8 cellular contexts compared by ENCODE assay signal in genomic region chr17:82105882-82106696, GRCh38. TPM values are rescaled to one million over a fixed set of nuclear protein-coding genes. Genes with fewer than 3 reads are reported as not detected.
DNase-seq lines count a peak whose midpoint lies in the region; ATAC-seq lines count a peak whose summit lies in the region.

No MANE protein-coding gene starts in this region.

- H3K36me3 Mint-ChIP-seq in activated CD4-positive, alpha-beta T cell treated with anti-CD3 and anti-CD28 coated beads for 36 hours (ENCODE audit: low read depth) = peaks cover 7% of the 10 kb centered on the region

- peak overlapping the region; percentile 83 for H3K27ac ChIP-seq in subcutaneous abdominal adipose tissue (ENCODE audit: low read depth, low read length)

- POLR2A ChIA-PET in activated CD4-positive, alpha-beta T cell treated with anti-CD3 and anti-CD28 coated beads for 36 hours (lab: Charles Lee) = interaction anchor here (0.6 to 1.2 kb wide), 4 partner anchors 14 to 434 kb away, joined by 3 to 6 read pairs (median 4); partner anchors contain the start of gene DCXR

- peak; percentile 81 for ATAC-seq in HG02798 (IDR thresholded peaks at IDR 0.05; ENCODE audit: poor library complexity, unreplicated experiment)
- peak; percentile 82 for ATAC-seq in activated CD4-positive, alpha-beta T cell treated with anti-CD3 and anti-CD28 coated beads for 36 hours

- H3K27ac Mint-ChIP-seq in activated CD4-positive, alpha-beta T cell treated with anti-CD3 and anti-CD28 coated beads for 36 hours = peak overlapping the region; percentile 96

- CTCF ChIA-PET in activated CD4-positive, alpha-beta T cell treated with anti-CD3 and anti-CD28 coated beads for 36 hours (lab: Charles Lee) = interaction anchor here (0.7 to 2.1 kb wide), 7 partner anchors 20 to 256 kb away, joined by 3 to 8 read pairs (median 3); no protein-coding TSS in a partner anchor

- H3K9me3 ChIP-seq in mucosa of stomach (ENCODE audit: control insufficient read depth, low read length) (no peaks in the 10 kb centered on the region), subcutaneous abdominal adipose tissue (ENCODE audit: control insufficient read depth in 5 of 5, low read length in 5 of 5) (no peaks in the 10 kb centered on the region)

- H3K4me3 ChIP-seq in mucosa of stomach (ENCODE audit: low read length) (peak overlapping the region; percentile 49), subcutaneous abdominal adipose tissue (ENCODE audit: low read depth in 1 of 5, low read length in 5 of 5) (peak overlapping the region; percentile 41 to 66 (median 49))

- H3K27me3 ChIP-seq in mucosa of stomach (ENCODE audit: control insufficient read depth, insufficient read depth, low read length) (no peaks in the 10 kb centered on the region), subcutaneous abdominal adipose tissue (ENCODE audit: control insufficient read depth in 5 of 5, insufficient read depth in 4 of 5, low read length in 5 of 5) (no peaks in the 10 kb centered on the region)

- H3K4me1 Mint-ChIP-seq in activated CD4-positive, alpha-beta T cell treated with anti-CD3 and anti-CD28 coated beads for 36 hours = peaks cover 43% of the 10 kb centered on the region

- peak overlapping the region; percentile 84 for H3K4me3 Mint-ChIP-seq in activated CD4-positive, alpha-beta T cell treated with anti-CD3 and anti-CD28 coated beads for 36 hours

- no peaks in the 10 kb centered on the region for H3K9me3 Mint-ChIP-seq in activated CD4-positive, alpha-beta T cell treated with anti-CD3 and anti-CD28 coated beads for 36 hours (ENCODE audit: low read depth)

- DNase-seq in NCI-H1436 (lab: John Stamatoyannopoulos, UW) = peak; percentile 75
- no peak for DNase-seq in NCI-H1436 treated with DMSO at 0.1 percent for 48 hours (lab: John Stamatoyannopoulos, UW)
- peak; percentile 28 for DNase-seq in NCI-H2227 treated with DMSO at 0.1 percent for 48 hours (lab: John Stamatoyannopoulos, UW)
- DNase-seq in activated CD4-positive, alpha-beta T cell treated with anti-CD3 and anti-CD28 coated beads for 36 hours = peak; percentile 81
- peak; percentile 87 for DNase-seq in ecto neural progenitor cell (ENCODE audit: low spot score)

- H3K4me1 ChIP-seq in mucosa of stomach (ENCODE audit: control insufficient read depth, insufficient read depth, low read length) (peaks cover 58% of the 10 kb centered on the region), subcutaneous abdominal adipose tissue (ENCODE audit: control insufficient read depth in 5 of 5, insufficient read depth in 5 of 5, low read length in 5 of 5) (peaks cover 16 to 71% (median 62%) of the 10 kb centered on the region in 5 donors)

- no peaks in the 10 kb centered on the region for H3K27me3 Mint-ChIP-seq in activated CD4-positive, alpha-beta T cell treated with anti-CD3 and anti-CD28 coated beads for 36 hours

- H3K36me3 ChIP-seq in mucosa of stomach (ENCODE audit: control insufficient read depth, insufficient read depth, low read length) (no peaks in the 10 kb centered on the region), subcutaneous abdominal adipose tissue (ENCODE audit: control insufficient read depth in 5 of 5, insufficient read depth in 5 of 5, low read length in 5 of 5) (no peaks in the 10 kb centered on the region)

- H3K9ac ChIP-seq in mucosa of stomach (ENCODE audit: low read length) (peak overlapping the region; percentile 67), subcutaneous abdominal adipose tissue (ENCODE audit: low read length in 5 of 5) (peak overlapping the region; percentile 28 to 76 (median 65))

- intact Hi-C loops in activated CD4-positive, alpha-beta T cell treated with anti-CD3 and anti-CD28 coated beads for 36 hours (cut with DNase I, micrococcal nuclease) = loop anchor here in 1 of 2 experiments (5.0 kb wide), 2 partner anchors 46 to 96 kb away; no protein-coding TSS in a partner anchor

RNA-seq across cellular contexts. Expression of gene FASN, which starts 8.1 kb away (rescaled TPM):
- total RNA-seq in activated CD4-positive, alpha-beta T cell treated with anti-CD3 and anti-CD28 coated beads for 36 hours = 100 to 1,000 TPM; 239 to 259 TPM

RNA-seq across cellular contexts. Expression of gene DUS1L, which starts 40.5 kb away (rescaled TPM):
- total RNA-seq in activated CD4-positive, alpha-beta T cell treated with anti-CD3 and anti-CD28 coated beads for 36 hours = 100 to 1,000 TPM; 119 to 124 TPM

RNA-seq across cellular contexts. Expression of gene GPS1, which starts 54.4 kb away (rescaled TPM):
- 10 to 100 TPM; 69.0 to 73.5 TPM for total RNA-seq in activated CD4-positive, alpha-beta T cell treated with anti-CD3 and anti-CD28 coated beads for 36 hours

RNA-seq across cellular contexts. Expression of gene RFNG, which starts 54.5 kb away (rescaled TPM):
- 10 to 100 TPM; 16.9 to 17.5 TPM for total RNA-seq in activated CD4-positive, alpha-beta T cell treated with anti-CD3 and anti-CD28 coated beads for 36 hours
